Comparison of ENCODE assay signal across 2 cellular contexts in the genomic region with DNA sequence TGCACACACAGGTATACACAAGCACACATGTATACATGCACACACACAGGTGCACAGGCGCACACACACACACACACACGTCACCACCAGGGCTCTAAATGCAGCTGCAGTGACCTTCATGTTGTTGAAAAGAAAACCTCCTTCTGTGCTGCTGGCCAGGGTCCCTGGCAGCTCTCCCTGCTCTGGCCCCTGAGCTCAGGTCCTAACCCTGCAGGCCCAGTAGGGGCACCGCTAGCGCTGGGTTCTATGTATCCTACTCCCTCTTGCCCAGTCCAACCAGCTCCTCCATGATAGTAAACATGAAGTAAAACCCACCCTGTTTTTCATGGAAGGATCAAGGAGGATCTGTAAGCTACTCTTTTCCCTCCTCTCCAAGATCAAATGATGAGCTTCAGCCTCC.
TF ChIP-seq lines count a peak whose summit lies in the region.

No MANE protein-coding gene starts in this region.

TF ChIP-seq in HCT116, 20 proteins besides CTCF, POLR2A, EP300 and RAD21:
- TF ChIP-seq, protein P1, sequence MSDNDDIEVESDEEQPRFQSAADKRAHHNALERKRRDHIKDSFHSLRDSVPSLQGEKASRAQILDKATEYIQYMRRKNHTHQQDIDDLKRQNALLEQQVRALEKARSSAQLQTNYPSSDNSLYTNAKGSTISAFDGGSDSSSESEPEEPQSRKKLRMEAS (IDR thresholded peaks at IDR 0.05): no peak
- TF ChIP-seq EGR1 (IDR thresholded peaks at IDR 0.05; ENCODE audit: low read depth) (no peak), CEBPB (IDR thresholded peaks at IDR 0.05; ENCODE audit: low read depth) (no peak), SP1 (IDR thresholded peaks at IDR 0.05; ENCODE audit: low read depth) (no peak), FOSL1 (IDR thresholded peaks at IDR 0.05; ENCODE audit: low read depth) (no peak), ELF1 (IDR thresholded peaks at IDR 0.05; ENCODE audit: borderline replicate concordance, low read depth) (no peak)
- TF ChIP-seq, protein P2, sequence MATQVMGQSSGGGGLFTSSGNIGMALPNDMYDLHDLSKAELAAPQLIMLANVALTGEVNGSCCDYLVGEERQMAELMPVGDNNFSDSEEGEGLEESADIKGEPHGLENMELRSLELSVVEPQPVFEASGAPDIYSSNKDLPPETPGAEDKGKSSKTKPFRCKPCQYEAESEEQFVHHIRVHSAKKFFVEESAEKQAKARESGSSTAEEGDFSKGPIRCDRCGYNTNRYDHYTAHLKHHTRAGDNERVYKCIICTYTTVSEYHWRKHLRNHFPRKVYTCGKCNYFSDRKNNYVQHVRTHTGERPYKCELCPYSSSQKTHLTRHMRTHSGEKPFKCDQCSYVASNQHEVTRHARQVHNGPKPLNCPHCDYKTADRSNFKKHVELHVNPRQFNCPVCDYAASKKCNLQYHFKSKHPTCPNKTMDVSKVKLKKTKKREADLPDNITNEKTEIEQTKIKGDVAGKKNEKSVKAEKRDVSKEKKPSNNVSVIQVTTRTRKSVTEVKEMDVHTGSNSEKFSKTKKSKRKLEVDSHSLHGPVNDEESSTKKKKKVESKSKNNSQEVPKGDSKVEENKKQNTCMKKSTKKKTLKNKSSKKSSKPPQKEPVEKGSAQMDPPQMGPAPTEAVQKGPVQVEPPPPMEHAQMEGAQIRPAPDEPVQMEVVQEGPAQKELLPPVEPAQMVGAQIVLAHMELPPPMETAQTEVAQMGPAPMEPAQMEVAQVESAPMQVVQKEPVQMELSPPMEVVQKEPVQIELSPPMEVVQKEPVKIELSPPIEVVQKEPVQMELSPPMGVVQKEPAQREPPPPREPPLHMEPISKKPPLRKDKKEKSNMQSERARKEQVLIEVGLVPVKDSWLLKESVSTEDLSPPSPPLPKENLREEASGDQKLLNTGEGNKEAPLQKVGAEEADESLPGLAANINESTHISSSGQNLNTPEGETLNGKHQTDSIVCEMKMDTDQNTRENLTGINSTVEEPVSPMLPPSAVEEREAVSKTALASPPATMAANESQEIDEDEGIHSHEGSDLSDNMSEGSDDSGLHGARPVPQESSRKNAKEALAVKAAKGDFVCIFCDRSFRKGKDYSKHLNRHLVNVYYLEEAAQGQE (IDR thresholded peaks at IDR 0.05; ENCODE audit: low read depth): no peak

TF ChIP-seq in H1, 55 proteins besides CTCF, POLR2A, EP300 and RAD21:
- TF ChIP-seq, protein P1 (IDR thresholded peaks at IDR 0.05): no peak
- TF ChIP-seq CBX5 (IDR thresholded peaks at IDR 0.05; ENCODE audit: low read depth, low read length): no peak
- no peak for TF ChIP-seq RFX5 (IDR thresholded peaks at IDR 0.05; ENCODE audit: borderline replicate concordance, low read depth, low read length)
- no peak for TF ChIP-seq JUN (IDR thresholded peaks at IDR 0.05; ENCODE audit: low read depth, low read length)
- TF ChIP-seq SP2 (IDR thresholded peaks at IDR 0.05; ENCODE audit: low read length): no peak
- no peak for TF ChIP-seq CREB1 (IDR thresholded peaks at IDR 0.05)
- no peak for TF ChIP-seq YY1 (IDR thresholded peaks at IDR 0.05; ENCODE audit: low read depth, low read length)
- no peak for TF ChIP-seq RNF2 (IDR thresholded peaks at IDR 0.05; ENCODE audit: borderline replicate concordance, low read depth, low read length, missing control alignments, poor library complexity, severe bottlenecking)
- no peak for TF ChIP-seq EGR1 (IDR thresholded peaks at IDR 0.05; ENCODE audit: borderline replicate concordance, low read depth, low read length)
- TF ChIP-seq SIRT6 (IDR thresholded peaks at IDR 0.05; ENCODE audit: low read length): no peak
- no peak for TF ChIP-seq BCL11A (IDR thresholded peaks at IDR 0.05; ENCODE audit: low read depth in 2 of 2, low read length in 2 of 2)
- TF ChIP-seq, protein P3, sequence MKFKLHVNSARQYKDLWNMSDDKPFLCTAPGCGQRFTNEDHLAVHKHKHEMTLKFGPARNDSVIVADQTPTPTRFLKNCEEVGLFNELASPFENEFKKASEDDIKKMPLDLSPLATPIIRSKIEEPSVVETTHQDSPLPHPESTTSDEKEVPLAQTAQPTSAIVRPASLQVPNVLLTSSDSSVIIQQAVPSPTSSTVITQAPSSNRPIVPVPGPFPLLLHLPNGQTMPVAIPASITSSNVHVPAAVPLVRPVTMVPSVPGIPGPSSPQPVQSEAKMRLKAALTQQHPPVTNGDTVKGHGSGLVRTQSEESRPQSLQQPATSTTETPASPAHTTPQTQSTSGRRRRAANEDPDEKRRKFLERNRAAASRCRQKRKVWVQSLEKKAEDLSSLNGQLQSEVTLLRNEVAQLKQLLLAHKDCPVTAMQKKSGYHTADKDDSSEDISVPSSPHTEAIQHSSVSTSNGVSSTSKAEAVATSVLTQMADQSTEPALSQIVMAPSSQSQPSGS (IDR thresholded peaks at IDR 0.05; ENCODE audit: low read length): no peak
- no peak for TF ChIP-seq TCF12 (IDR thresholded peaks at IDR 0.05; ENCODE audit: low read depth, low read length)
- TF ChIP-seq SP4 (IDR thresholded peaks at IDR 0.05; ENCODE audit: low read length): no peak
- TF ChIP-seq SAP30 (IDR thresholded peaks at IDR 0.05; ENCODE audit: insufficient read depth, insufficient replicate concordance, low read length): no peak
- no peak for TF ChIP-seq BACH1 (IDR thresholded peaks at IDR 0.05; ENCODE audit: low read length)
